In genomic region chr6:100135977-100136376, GRCh38 we compare ENCODE assay signal across 23 cellular contexts.
"Had no signal": no experiment of that assay in that cellular context is flagged by ENCODE, and none has a peak within 500 bp of the region (broad histone marks: within the 10 kb centered on the region; RNA-seq: fewer than 3 reads in every experiment).

No MANE protein-coding gene starts in this region.

- H3K36me3 ChIP-seq: colonic mucosa, esophagus squamous epithelium, gastrocnemius medialis, heart right ventricle, left lung, lower lobe of right lung had no signal

- H3K27ac ChIP-seq: colonic mucosa, epithelial cell of prostate, esophagus squamous epithelium, gastrocnemius medialis, heart right ventricle, left lung, lower lobe of right lung had no signal

- ATAC-seq: effector memory CD8-positive, alpha-beta T cell; esophagus mucosa; gastrocnemius medialis; heart right ventricle; left cardiac atrium; left lung; left ventricle myocardium superior; naive thymus-derived CD4-positive, alpha-beta T cell had no signal

- H3K4me3 ChIP-seq: colonic mucosa, esophagus squamous epithelium, gastrocnemius medialis, heart right ventricle, left lung, lower lobe of right lung had no signal

- H3K4me1 ChIP-seq: colonic mucosa, esophagus squamous epithelium, gastrocnemius medialis, heart right ventricle, left lung, lower lobe of right lung had no signal

- H3K9me3 ChIP-seq: colonic mucosa, esophagus squamous epithelium, gastrocnemius medialis had no signal

- DNase-seq: colonic mucosa; cortex of kidney; effector CD8-positive, alpha-beta T cell; effector memory CD8-positive, alpha-beta T cell; endodermal cell; erythroblast; esophagus squamous epithelium; foreskin fibroblast; foreskin melanocyte; gastrocnemius medialis; glutamatergic neuron; head of caudate nucleus; heart right ventricle; hippocampal formation; left cardiac atrium; left ventricle myocardium superior; lower lobe of right lung; mesendoderm; midbrain; naive thymus-derived CD4-positive, alpha-beta T cell had no signal

- H3K27me3 ChIP-seq: colonic mucosa, esophagus squamous epithelium, gastrocnemius medialis, heart right ventricle, left lung had no signal
